Comparison of ENCODE assay signal across 9 cellular contexts in the genomic region with DNA sequence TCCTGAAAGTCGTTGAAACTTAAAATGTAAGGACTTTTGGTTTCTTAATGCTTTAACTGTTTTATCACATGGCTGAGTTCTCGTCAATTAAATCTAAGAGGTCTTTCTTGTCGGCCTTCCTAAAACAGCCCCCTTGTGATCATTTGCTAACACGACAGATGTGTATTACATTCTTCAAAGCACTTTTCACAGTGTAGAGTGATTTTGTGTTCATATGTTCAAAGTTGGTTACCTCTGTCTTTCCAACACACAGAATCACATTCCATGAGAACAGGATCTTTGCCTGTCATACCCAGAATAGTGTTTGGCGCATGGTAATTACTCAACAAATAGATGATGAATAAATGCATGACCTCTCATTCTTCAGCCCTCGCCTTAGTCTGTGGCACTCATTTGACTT. TPM values are rescaled to one million over a fixed set of nuclear protein-coding genes. Genes with fewer than 3 reads are reported as not detected.
DNase-seq lines count a peak whose midpoint lies in the region; ATAC-seq and TF ChIP-seq lines count a peak whose summit lies in the region.
"Had no signal": no experiment of that assay in that cellular context is flagged by ENCODE, and none has a peak within 500 bp of the region (broad histone marks: within the 10 kb centered on the region; RNA-seq: fewer than 3 reads in every experiment).

No MANE protein-coding gene starts in this region.

- ATAC-seq in GM18520 (IDR thresholded peaks at IDR 0.05; ENCODE audit: unreplicated experiment) (no peak), HG02798 (IDR thresholded peaks at IDR 0.05; ENCODE audit: poor library complexity, unreplicated experiment) (no peak), mucosa of descending colon (no peak)

- peaks cover 17% of the 10 kb centered on the region for H3K4me1 ChIP-seq in mucosa of descending colon (ENCODE audit: low read depth)

- DNase-seq in GM12864 (ENCODE audit: low read depth) = no peak
- DNase-seq in NCI-H69 (lab: John Stamatoyannopoulos, UW) = peak; percentile 7
- peak; percentile 67 to 70 for DNase-seq in erythroblast (lab: John Stamatoyannopoulos, UW)
- DNase-seq in renal cortical epithelial cell (ENCODE audit: low read depth) = peak; percentile 77
- no peak for DNase-seq in activated CD4-positive, alpha-beta T cell treated with anti-CD3 and anti-CD28 coated beads, Interleukin-2, amount 50 U/mL, for 1 hour
- DNase-seq in mucosa of descending colon = no peak
- DNase-seq: NCI-H2029 had no signal

- intact Hi-C loops in mucosa of descending colon (cut with DNase I, micrococcal nuclease) = no loop called here

- no peak for TF ChIP-seq CTCF in GM12864 (IDR thresholded peaks at IDR 0.05; ENCODE audit: low read depth, low read length, missing control alignments)
- no peak for TF ChIP-seq CTCF in mucosa of descending colon (IDR thresholded peaks at IDR 0.05)

- H3K9me3 ChIP-seq in mucosa of descending colon = no peaks in the 10 kb centered on the region

- H3K4me3 ChIP-seq in GM12864 (ENCODE audit: low read depth, low read length) (peak overlapping the region; percentile 76), mucosa of descending colon (no peak overlapping the region)

- no peaks in the 10 kb centered on the region for H3K36me3 ChIP-seq in mucosa of descending colon (ENCODE audit: low read depth)

- TF ChIP-seq POLR2A in erythroblast (IDR thresholded peaks at IDR 0.05; ENCODE audit: low read length) = no peak

RNA-seq across cellular contexts. Expression of a gene that starts 1.1 kb away (rescaled TPM):
- total RNA-seq in renal cortical epithelial cell = 60.1 and 65.6 TPM in 2 replicates
- total RNA-seq in mucosa of descending colon = 10 to 100 TPM; 15.4 to 22.0 (median 15.9) TPM

Comparison
In these comparisons a context has a peak if more than half of its experiments do, and no peak if none do; other contexts are left out.
1. DNase-seq: peak in NCI-H69 (single experiment), erythroblast (2 of 2) and renal cortical epithelial cell (single experiment); none in GM12864 (single experiment), activated CD4-positive, alpha-beta T cell treated with anti-CD3 and anti-CD28 coated beads, Interleukin-2, amount 50 U/mL, for 1 hour (single experiment) and mucosa of descending colon (0 of 3).